In the genomic region with DNA sequence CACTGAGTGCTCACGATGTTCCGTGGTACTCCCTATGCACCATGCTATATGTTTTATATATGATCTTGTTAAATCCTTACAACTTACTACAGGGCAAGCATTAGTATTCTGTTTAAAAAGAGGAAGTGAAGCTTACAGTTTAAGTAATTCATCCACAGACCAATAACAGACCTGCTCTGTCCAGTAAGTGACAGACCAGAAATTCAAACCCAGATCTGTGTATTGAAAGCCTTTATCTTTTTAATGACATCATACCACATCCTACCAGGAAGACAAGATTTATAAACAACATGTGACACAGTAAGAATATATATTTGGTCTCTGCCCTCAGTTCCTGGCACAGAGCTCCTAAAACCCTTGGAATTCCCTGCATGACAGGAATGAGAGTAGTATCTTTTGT, we compare ENCODE assay signal across 14 cellular contexts.
DNase-seq lines count a peak whose midpoint lies in the region; ATAC-seq and TF ChIP-seq lines count a peak whose summit lies in the region.
"Had no signal": no experiment of that assay in that cellular context is flagged by ENCODE, and none has a peak within 500 bp of the region (broad histone marks: within the 10 kb centered on the region; RNA-seq: fewer than 3 reads in every experiment).

No MANE protein-coding gene starts in this region.

- no CpG with 5 or more reads among the region's 2 CpGs for WGBS in neuronal stem cell (ENCODE audit: extremely low coverage in 2 of 2, insufficient read length in 2 of 2, insufficient replicate concordance in 1 of 2), 2 donors

- intact Hi-C loops in naive thymus-derived CD4-positive, alpha-beta T cell (cut with micrococcal nuclease): no loop called here
- intact Hi-C loops in activated CD4-positive, alpha-beta T cell treated with anti-CD3 and anti-CD28 coated beads, Interleukin-2, amount 10 ng/mL, durations not matched to agents 24 days and 14 days (cut with micrococcal nuclease): no loop called here

- no peak overlapping the region for H4K91ac ChIP-seq in neuronal stem cell (ENCODE audit: low read depth, low read length, poor library complexity)

- no peak overlapping the region for H3K4ac ChIP-seq in neuronal stem cell (ENCODE audit: low read length)

- no peak overlapping the region for H3K23ac ChIP-seq in neuronal stem cell (ENCODE audit: low read depth, low read length, poor library complexity)

- no peak overlapping the region for H2BK5ac ChIP-seq in neuronal stem cell (ENCODE audit: low read length)

- no peak overlapping the region for H3K9ac ChIP-seq in neuronal stem cell (ENCODE audit: low read depth, low read length, poor library complexity)

- H3K27ac Mint-ChIP-seq in naive thymus-derived CD4-positive, alpha-beta T cell: no peak overlapping the region
- H3K27ac Mint-ChIP-seq in type B pancreatic cell: no peak overlapping the region
- no peak overlapping the region for H3K27ac Mint-ChIP-seq in activated CD4-positive, alpha-beta T cell treated with anti-CD3 and anti-CD28 coated beads, Interleukin-2, amount 10 ng/mL, durations not matched to agents 24 days and 14 days

- H3K9me3 Mint-ChIP-seq in naive thymus-derived CD4-positive, alpha-beta T cell: no peaks in the 10 kb centered on the region
- no peaks in the 10 kb centered on the region for H3K9me3 Mint-ChIP-seq in type B pancreatic cell
- no peaks in the 10 kb centered on the region for H3K9me3 Mint-ChIP-seq in activated CD4-positive, alpha-beta T cell treated with anti-CD3 and anti-CD28 coated beads, Interleukin-2, amount 10 ng/mL, durations not matched to agents 24 days and 14 days
- H3K9me3 Mint-ChIP-seq: neural crest cell had no signal

- H3K4me1 Mint-ChIP-seq in naive thymus-derived CD4-positive, alpha-beta T cell: peaks cover 0 to 2% (median 0%) of the 10 kb centered on the region in 7 donors
- peaks cover 9% of the 10 kb centered on the region for H3K4me1 Mint-ChIP-seq in type B pancreatic cell (ENCODE audit: unreplicated experiment)
- H3K4me1 Mint-ChIP-seq in activated CD4-positive, alpha-beta T cell treated with anti-CD3 and anti-CD28 coated beads, Interleukin-2, amount 10 ng/mL, durations not matched to agents 24 days and 14 days: no peaks in the 10 kb centered on the region

- no peak overlapping the region for H3K18ac ChIP-seq in neuronal stem cell (ENCODE audit: low read length)

- H3K4me3 Mint-ChIP-seq in naive thymus-derived CD4-positive, alpha-beta T cell: no peak overlapping the region
- no peak overlapping the region for H3K4me3 Mint-ChIP-seq in type B pancreatic cell
- no peak overlapping the region for H3K4me3 Mint-ChIP-seq in activated CD4-positive, alpha-beta T cell treated with anti-CD3 and anti-CD28 coated beads, Interleukin-2, amount 10 ng/mL, durations not matched to agents 24 days and 14 days
- H3K4me3 Mint-ChIP-seq: neural crest cell had no signal

- H3K27me3 ChIP-seq in naive thymus-derived CD4-positive, alpha-beta T cell (ENCODE audit: control insufficient read depth in 2 of 2, insufficient read depth in 2 of 2, low read length in 2 of 2): no peaks in the 10 kb centered on the region
- H3K27me3 ChIP-seq in neuronal stem cell (ENCODE audit: control insufficient read depth in 3 of 3, insufficient read depth in 3 of 3, low read depth in 1 of 3, low read length in 3 of 3): no peaks in the 10 kb centered on the region
- H3K27me3 ChIP-seq: ascending aorta, testis had no signal

- no peak overlapping the region for H3K27ac ChIP-seq in naive thymus-derived CD4-positive, alpha-beta T cell (ENCODE audit: low read depth, low read length)
- no peak overlapping the region for H3K27ac ChIP-seq in neuronal stem cell (replicated peaks; ENCODE audit: low read length)
- H3K27ac ChIP-seq: ascending aorta, testis had no signal

- no peaks in the 10 kb centered on the region for H3K36me3 Mint-ChIP-seq in naive thymus-derived CD4-positive, alpha-beta T cell
- no peaks in the 10 kb centered on the region for H3K36me3 Mint-ChIP-seq in type B pancreatic cell
- no peaks in the 10 kb centered on the region for H3K36me3 Mint-ChIP-seq in activated CD4-positive, alpha-beta T cell treated with anti-CD3 and anti-CD28 coated beads, Interleukin-2, amount 10 ng/mL, durations not matched to agents 24 days and 14 days (ENCODE audit: low read depth)

- H3K9me3 ChIP-seq in naive thymus-derived CD4-positive, alpha-beta T cell (ENCODE audit: control insufficient read depth in 2 of 3, low read length in 3 of 3): no peaks in the 10 kb centered on the region
- no peaks in the 10 kb centered on the region for H3K9me3 ChIP-seq in neuronal stem cell (replicated peaks in 1 of 2; ENCODE audit: control insufficient read depth in 2 of 2, insufficient read depth in 1 of 2, low read depth in 1 of 2, low read length in 2 of 2)
- H3K9me3 ChIP-seq: ascending aorta, testis had no signal

- no peak overlapping the region for H2BK120ac ChIP-seq in neuronal stem cell (ENCODE audit: low read depth, low read length)

- no peak overlapping the region for H2AK5ac ChIP-seq in neuronal stem cell (ENCODE audit: low read depth, low read length)

- H3K4me2 ChIP-seq in neuronal stem cell (ENCODE audit: insufficient read depth, low read length, poor library complexity, severe bottlenecking): no peak overlapping the region

- POLR2A ChIA-PET in naive thymus-derived CD4-positive, alpha-beta T cell (lab: Charles Lee): no interaction called here

- peak; percentile 83 for ATAC-seq in HG02642 (IDR thresholded peaks at IDR 0.05; ENCODE audit: poor library complexity, unreplicated experiment)
- peak; percentile 94 for ATAC-seq in HG03565 (IDR thresholded peaks at IDR 0.05; ENCODE audit: unreplicated experiment)
- peak; percentile 38 for ATAC-seq in naive thymus-derived CD4-positive, alpha-beta T cell

- no peak overlapping the region for H4K8ac ChIP-seq in neuronal stem cell (ENCODE audit: low read depth, low read length)

- no peak overlapping the region for H3K14ac ChIP-seq in neuronal stem cell (ENCODE audit: low read length)

- DNase-seq in GM19238 (ENCODE audit: insufficient read length, low spot score): peak; percentile 2
- DNase-seq in naive thymus-derived CD4-positive, alpha-beta T cell: no peak
- no peak for DNase-seq in type B pancreatic cell (ENCODE audit: extremely low spot score, unreplicated experiment)
- DNase-seq in neuronal stem cell (ENCODE audit: low spot score): no peak
- no peak for DNase-seq in activated CD4-positive, alpha-beta T cell treated with anti-CD3 and anti-CD28 coated beads, Interleukin-2, amount 10 ng/mL, durations not matched to agents 24 days and 14 days
- no peak for DNase-seq in AG08396 (ENCODE audit: low spot score)
- DNase-seq: NCI-H1694 treated with DMSO at 0.1 percent for 48 hours; Right ventricle myocardium superior; stimulated activated CD4-positive, alpha-beta T cell treated with anti-CD3 and anti-CD28 coated beads, Interleukin-4, amount 100 ng/mL, for 1 hour; testis had no signal

- peaks cover 15 to 31% (median 23%) of the 10 kb centered on the region in 5 donors for H3K27me3 Mint-ChIP-seq in naive thymus-derived CD4-positive, alpha-beta T cell
- H3K27me3 Mint-ChIP-seq in type B pancreatic cell: no peaks in the 10 kb centered on the region
- H3K27me3 Mint-ChIP-seq in activated CD4-positive, alpha-beta T cell treated with anti-CD3 and anti-CD28 coated beads, Interleukin-2, amount 10 ng/mL, durations not matched to agents 24 days and 14 days: peaks cover 17% of the 10 kb centered on the region

- no peak overlapping the region for H2BK12ac ChIP-seq in neuronal stem cell (ENCODE audit: low read length)

- no peak overlapping the region for H2BK15ac ChIP-seq in neuronal stem cell (ENCODE audit: low read length)

- H3K79me1 ChIP-seq in neuronal stem cell (ENCODE audit: low read depth, low read length): no peaks in the 10 kb centered on the region

- CTCF ChIA-PET in naive thymus-derived CD4-positive, alpha-beta T cell (lab: Charles Lee): no interaction called here

- H3K4me3 ChIP-seq in naive thymus-derived CD4-positive, alpha-beta T cell (ENCODE audit: low read length): no peak overlapping the region
- no peak overlapping the region for H3K4me3 ChIP-seq in neuronal stem cell (ENCODE audit: low read length in 2 of 2)
- H3K4me3 ChIP-seq: ascending aorta, testis had no signal

- H2AFZ ChIP-seq in neuronal stem cell (ENCODE audit: low read length): no peak overlapping the region

- peaks cover 0 to 2% (median 0%) of the 10 kb centered on the region in 3 experiments for H3K36me3 ChIP-seq in naive thymus-derived CD4-positive, alpha-beta T cell (ENCODE audit: control insufficient read depth in 2 of 3, insufficient read depth in 3 of 3, low read length in 3 of 3)
- no peaks in the 10 kb centered on the region for H3K36me3 ChIP-seq in neuronal stem cell (replicated peaks in 1 of 2; ENCODE audit: control insufficient read depth in 2 of 2, insufficient read depth in 2 of 2, low read length in 2 of 2)
- H3K36me3 ChIP-seq: ascending aorta had no signal

- no peak for TF ChIP-seq CTCF in type B pancreatic cell (conservative IDR thresholded peaks at IDR 0.05)

- H3K4me1 ChIP-seq in naive thymus-derived CD4-positive, alpha-beta T cell (ENCODE audit: control insufficient read depth in 2 of 2, insufficient read depth in 2 of 2, low read length in 2 of 2): no peaks in the 10 kb centered on the region
- peaks cover 3 to 8% of the 10 kb centered on the region in 2 donors for H3K4me1 ChIP-seq in neuronal stem cell (ENCODE audit: control insufficient read depth in 2 of 2, insufficient read depth in 1 of 2, low read depth in 1 of 2, low read length in 2 of 2)
- H3K4me1 ChIP-seq: ascending aorta, testis had no signal

Comparison
In these comparisons a context has a peak if more than half of its experiments do, and no peak if none do; other contexts are left out.
1. ATAC-seq: peak in every context shown above with its lines; median percentile 94 in HG03565; 83 in HG02642; 38 in naive thymus-derived CD4-positive, alpha-beta T cell.